12 cellular contexts compared by ENCODE assay signal in genomic region chr11:105046898-105047579, GRCh38. TPM values are rescaled to one million over a fixed set of nuclear protein-coding genes. Genes with fewer than 3 reads are reported as not detected.
A peak's percentile ranks its signal among the peaks of the same experiment; 100 is the strongest.
DNase-seq lines count a peak whose midpoint lies in the region; ATAC-seq and TF ChIP-seq lines count a peak whose summit lies in the region.
"Had no signal": no experiment of that assay in that cellular context is flagged by ENCODE, and none has a peak within 500 bp of the region (broad histone marks: within the 10 kb centered on the region; RNA-seq: fewer than 3 reads in every experiment).

No MANE protein-coding gene starts in this region.

- H3K36me3 Mint-ChIP-seq in progenitor cell of endocrine pancreas (ENCODE audit: insufficient read depth): no peaks in the 10 kb centered on the region

- TF ChIP-seq EP300 in upper lobe of left lung (IDR thresholded peaks at IDR 0.05): peak in 1 of 4 donors; percentile 75

- peak overlapping the region in 2 of 4 donors; percentile 46 to 47 for H3K27ac ChIP-seq in upper lobe of left lung
- H3K27ac ChIP-seq: BLaER1 had no signal

- no peaks in the 10 kb centered on the region for H3K36me3 ChIP-seq in upper lobe of left lung
- H3K36me3 ChIP-seq: BLaER1, heart right ventricle had no signal

- ATAC-seq in activated CD4-positive, CD25-positive, alpha-beta regulatory T cell treated with anti-CD3 and anti-CD28 coated beads, Interleukin-2, amount 50 U/mL, for 24 hours: peak; percentile 50 to 55
- ATAC-seq in upper lobe of left lung (ENCODE audit: low FRiP score in 2 of 2) (peak; percentile 73 to 80), HG03432 (IDR thresholded peaks at IDR 0.05; ENCODE audit: unreplicated experiment) (no peak)

- peaks cover 24 to 38% (median 30%) of the 10 kb centered on the region in 4 donors for H3K4me1 ChIP-seq in upper lobe of left lung
- H3K4me1 ChIP-seq: BLaER1 had no signal

- TF ChIP-seq CTCF in astrocyte of the cerebellum (IDR thresholded peaks at IDR 0.05; ENCODE audit: low read depth, low read length, missing control alignments) (no peak), upper lobe of left lung (IDR thresholded peaks at IDR 0.05) (no peak), progenitor cell of endocrine pancreas (IDR thresholded peaks at IDR 0.05; ENCODE audit: unreplicated experiment) (no peak)

- in situ Hi-C loops in astrocyte of the cerebellum (cut with HindIII; ENCODE audit: low sequenced_read_pairs): no loop called here

- H3K9me3 Mint-ChIP-seq in progenitor cell of endocrine pancreas (ENCODE audit: low read depth): peaks cover 3% of the 10 kb centered on the region

- H3K27me3 Mint-ChIP-seq in progenitor cell of endocrine pancreas: no peaks in the 10 kb centered on the region

- no peak overlapping the region for H3K27ac Mint-ChIP-seq in progenitor cell of endocrine pancreas

- H3K9me3 ChIP-seq in upper lobe of left lung: no peaks in the 10 kb centered on the region
- H3K9me3 ChIP-seq: BLaER1, heart right ventricle had no signal

- 52 to 61% methylated on average over 8 of the region's 8 CpGs for WGBS in upper lobe of left lung, 2 donors

- peaks cover 7% of the 10 kb centered on the region for H3K4me1 Mint-ChIP-seq in progenitor cell of endocrine pancreas (ENCODE audit: low read depth)

- no peak for DNase-seq in activated CD4-positive, CD25-positive, alpha-beta regulatory T cell treated with anti-CD3 and anti-CD28 coated beads, Interleukin-2, amount 50 U/mL, for 72 hours
- DNase-seq in astrocyte of the cerebellum (ENCODE audit: low read depth) (peak; percentile 98), kidney glomerular epithelial cell (lab: John Stamatoyannopoulos, UW) (peak; percentile 89), upper lobe of left lung (peak in 1 of 2 donors; percentile 35), progenitor cell of endocrine pancreas (ENCODE audit: low spot score, unreplicated experiment) (no peak)
- DNase-seq in activated effector memory CD4-positive, alpha-beta T cell treated with Interleukin-2 at 50 U/mL for 16 hours: no peak
- DNase-seq: heart right ventricle, NCI-H1694 had no signal

- TF ChIP-seq POLR2A in upper lobe of left lung (IDR thresholded peaks at IDR 0.05): no peak

- H3K4me3 ChIP-seq in astrocyte of the cerebellum (ENCODE audit: low read depth, low read length): no peak overlapping the region
- no peak overlapping the region for H3K4me3 ChIP-seq in upper lobe of left lung
- H3K4me3 ChIP-seq: BLaER1, heart right ventricle had no signal

- H3K27me3 ChIP-seq in upper lobe of left lung: no peaks in the 10 kb centered on the region
- H3K27me3 ChIP-seq: BLaER1, heart right ventricle had no signal

- no peak overlapping the region for H3K4me3 Mint-ChIP-seq in progenitor cell of endocrine pancreas (ENCODE audit: low read depth)

RNA-seq across cellular contexts. Expression of gene CARD16, which starts 1.9 kb away (rescaled TPM):
- total RNA-seq in upper lobe of left lung: 10 to 100 TPM in 5 of 6 donors, 1 to 10 TPM in 1; 5.2 to 79.3 (median 17.3) TPM
- not detected in 2 replicates for total RNA-seq in progenitor cell of endocrine pancreas

RNA-seq across cellular contexts. Expression of gene CASP1, which starts 12.1 kb away (rescaled TPM):
- total RNA-seq in upper lobe of left lung (100 to 1,000 TPM in 1 of 6 donors, 10 to 100 TPM in 5; 25.1 to 122 (median 41.7) TPM), progenitor cell of endocrine pancreas (not detected in 2 replicates)

RNA-seq across cellular contexts. Expression of gene CASP5, which starts 24.1 kb away (rescaled TPM):
- 1 to 10 TPM in 4 of 6 donors, not detected in 2; 1.0 to 4.1 (median 3.2) TPM for total RNA-seq in upper lobe of left lung
- not detected in 2 replicates for total RNA-seq in progenitor cell of endocrine pancreas
- total RNA-seq: activated CD8-positive, alpha-beta memory T cell treated with anti-CD3 and anti-CD28 coated beads for 36 hours had no signal

Comparison
In these comparisons a context has a peak if more than half of its experiments do, and no peak if none do; other contexts are left out.
1. DNase-seq: peak in astrocyte of the cerebellum (single experiment) and kidney glomerular epithelial cell (single experiment); none in activated CD4-positive, CD25-positive, alpha-beta regulatory T cell treated with anti-CD3 and anti-CD28 coated beads, Interleukin-2, amount 50 U/mL, for 72 hours (single experiment), progenitor cell of endocrine pancreas (single experiment) and activated effector memory CD4-positive, alpha-beta T cell treated with Interleukin-2 at 50 U/mL for 16 hours (single experiment).
2. RNA of gene CASP1, which starts 12.1 kb away (total RNA-seq): 25.1 to 122 TPM in upper lobe of left lung; not detected in progenitor cell of endocrine pancreas; every median in the first group is over 10 times any median in the second.